Comparison of ENCODE assay signal across 18 cellular contexts in the genomic region with DNA sequence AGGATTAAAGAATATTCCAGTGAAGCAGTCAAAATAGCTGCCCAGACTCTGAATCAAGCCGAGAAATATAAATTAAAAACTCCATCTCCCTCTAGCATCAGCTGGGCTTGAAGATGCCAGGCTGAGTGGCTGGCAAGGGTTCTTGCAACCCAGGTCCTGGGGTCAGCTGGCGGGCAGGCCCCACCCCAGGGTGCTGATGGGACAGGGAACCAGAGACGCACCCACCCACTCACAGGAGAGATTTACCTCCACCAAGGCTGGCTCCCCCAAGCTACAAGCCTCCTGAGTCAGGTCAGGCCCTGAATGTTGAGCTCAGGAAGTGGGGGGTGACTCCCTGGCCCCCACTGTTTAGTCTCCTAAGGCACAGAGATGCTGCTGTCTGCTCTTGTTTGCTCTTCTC.
"Had no signal": no experiment of that assay in that cellular context is flagged by ENCODE, and none has a peak within 500 bp of the region (broad histone marks: within the 10 kb centered on the region; RNA-seq: fewer than 3 reads in every experiment).

No MANE protein-coding gene starts in this region.

- H3K36me3 Mint-ChIP-seq: activated naive CD8-positive, alpha-beta T cell; WTC11 had no signal

- H3K36me3 ChIP-seq: adrenal gland, ascending aorta, esophagus muscularis mucosa, spleen, tibial nerve had no signal

- H3K4me3 Mint-ChIP-seq: activated naive CD8-positive, alpha-beta T cell; memory B cell; nephron progenitor cell; WTC11 had no signal

- H3K9me3 ChIP-seq: adrenal gland, ascending aorta, esophagus muscularis mucosa, spleen, tibial nerve had no signal

- H3K27me3 ChIP-seq: adrenal gland, ascending aorta, esophagus muscularis mucosa, tibial nerve had no signal

- H3K27ac ChIP-seq: adrenal gland, ascending aorta, coronary artery, esophagus muscularis mucosa, spleen, tibial nerve had no signal

- H3K4me1 ChIP-seq: adrenal gland, ascending aorta had no signal

- H3K4me3 ChIP-seq: adrenal gland, ascending aorta, coronary artery, esophagus muscularis mucosa, spleen, tibial nerve had no signal

- H3K27ac Mint-ChIP-seq: activated naive CD8-positive, alpha-beta T cell; memory B cell; nephron progenitor cell; WTC11 had no signal

- DNase-seq: activated CD8-positive, alpha-beta memory T cell treated with anti-CD3 and anti-CD28 coated beads for 24 hours; activated CD8-positive, alpha-beta memory T cell treated with anti-CD3 and anti-CD28 coated beads, Interleukin-2, amount 50 U/mL, for 4 hours; activated gamma-delta T cell treated with Interleukin-2 at 50 U/mL for 16 hours; hippocampal formation; nephron progenitor cell; occipital lobe; stimulated activated CD4-positive, alpha-beta T cell treated with anti-CD3 and anti-CD28 coated beads, Interleukin-4, amount 100 ng/mL, for 24 hours; stimulated activated naive CD4-positive, alpha-beta T cell treated with Interleukin-2 at 50 U/mL for 16 hours; T-helper 9 cell had no signal

- H3K9me3 Mint-ChIP-seq: memory B cell, nephron progenitor cell, WTC11 had no signal
